8 cellular contexts compared by ENCODE assay signal in genomic region chr1:23825762-23826522, GRCh38. TPM values are rescaled to one million over a fixed set of nuclear protein-coding genes. Genes with fewer than 3 reads are reported as not detected.
DNase-seq lines count a peak whose midpoint lies in the region; TF ChIP-seq lines count a peak whose summit lies in the region.

No MANE protein-coding gene starts in this region.

- H3K27me3 ChIP-seq in iPS-18a (ENCODE audit: control insufficient read depth, insufficient read depth, low read length) (no peaks in the 10 kb centered on the region), stomach (no peaks in the 10 kb centered on the region)

- intact Hi-C loops in Calu3 (cut with micrococcal nuclease; ENCODE audit: unreplicated experiment) (no loop called here), stomach (cut with DNase I; ENCODE audit: low total_unique reads) (no loop called here)
- intact Hi-C loops in activated CD4-positive, alpha-beta memory T cell treated with anti-CD3 and anti-CD28 coated beads for 36 hours (cut with micrococcal nuclease) = loop anchor here (1.0 to 5.0 kb wide), 3 partner anchors 12 to 131 kb away; partner anchors contain the start of genes FUCA1 and PNRC2

- H3K36me3 ChIP-seq in HEK293 (ENCODE audit: control insufficient read depth in 2 of 2, insufficient read depth in 1 of 2, low read length in 2 of 2) (no peaks in the 10 kb centered on the region), iPS-18a (ENCODE audit: control insufficient read depth, low read depth, low read length) (no peaks in the 10 kb centered on the region), stomach (no peaks in the 10 kb centered on the region)

- H3K4me3 ChIP-seq in HEK293 (ENCODE audit: low read depth, low read length) (no peak overlapping the region), iPS-18a (ENCODE audit: low read length) (peak overlapping the region; percentile 88), stomach (peak overlapping the region; percentile 74 to 98 (median 92))

- peak overlapping the region; percentile 86 for H3K9ac ChIP-seq in iPS-18a (ENCODE audit: low read length)

- WGBS in stomach, 5 donors = 52 to 66% (median 55%) methylated on average over 22 to 24 of the region's 24 CpGs

- peak overlapping the region; percentile 85 for H3K4me3 Mint-ChIP-seq in Calu3 (ENCODE audit: low read depth, unreplicated experiment)
- H3K4me3 Mint-ChIP-seq in activated CD4-positive, alpha-beta memory T cell treated with anti-CD3 and anti-CD28 coated beads for 36 hours = peak overlapping the region; percentile 97

- no peaks in the 10 kb centered on the region for H3K4me1 ChIP-seq in HEK293 (ENCODE audit: control insufficient read depth, insufficient read depth, low read length)
- H3K4me1 ChIP-seq in iPS-18a (ENCODE audit: control insufficient read depth, low read depth, low read length) = no peaks in the 10 kb centered on the region
- peaks cover 5 to 24% (median 13%) of the 10 kb centered on the region in 4 donors for H3K4me1 ChIP-seq in stomach

- no peaks in the 10 kb centered on the region for H3K4me1 Mint-ChIP-seq in Calu3 (ENCODE audit: low read depth, unreplicated experiment)
- peaks cover 17% of the 10 kb centered on the region for H3K4me1 Mint-ChIP-seq in activated CD4-positive, alpha-beta memory T cell treated with anti-CD3 and anti-CD28 coated beads for 36 hours (ENCODE audit: low read depth)

- no peaks in the 10 kb centered on the region for H3K9me3 Mint-ChIP-seq in Calu3 (ENCODE audit: low read depth, unreplicated experiment)
- H3K9me3 Mint-ChIP-seq in activated CD4-positive, alpha-beta memory T cell treated with anti-CD3 and anti-CD28 coated beads for 36 hours = no peaks in the 10 kb centered on the region

- no peak for TF ChIP-seq POLR2A in stomach (IDR thresholded peaks at IDR 0.05)

- no peaks in the 10 kb centered on the region for H3K27me3 Mint-ChIP-seq in Calu3 (ENCODE audit: unreplicated experiment)
- H3K27me3 Mint-ChIP-seq in activated CD4-positive, alpha-beta memory T cell treated with anti-CD3 and anti-CD28 coated beads for 36 hours = no peaks in the 10 kb centered on the region

- H3K9me3 ChIP-seq in HEK293 (ENCODE audit: control insufficient read depth, insufficient read depth, low read depth, low read length) (no peaks in the 10 kb centered on the region), iPS-18a (ENCODE audit: control insufficient read depth, low read depth, low read length) (no peaks in the 10 kb centered on the region), stomach (no peaks in the 10 kb centered on the region)

- CTCF ChIA-PET in Calu3 (lab: Charles Lee) = interaction anchor here (0.5 to 0.7 kb wide), 2 partner anchors 18 to 58 kb away, joined by 5 read pairs; no protein-coding TSS in a partner anchor
- CTCF ChIA-PET in HEK293 (lab: Yijun Ruan, JAX) = interaction anchor here (0.6 to 5.7 kb wide), 6 partner anchors 13 to 204 kb away, joined by 3 to 80 read pairs (median 4); no protein-coding TSS in a partner anchor
- CTCF ChIA-PET in activated CD4-positive, alpha-beta memory T cell treated with anti-CD3 and anti-CD28 coated beads for 36 hours (lab: Charles Lee) = interaction anchor here (0.6 to 8.0 kb wide), 7 partner anchors 15 to 73 kb away, joined by 3 to 84 read pairs (median 4); no protein-coding TSS in a partner anchor

- no peak for TF ChIP-seq EP300 in stomach (IDR thresholded peaks at IDR 0.05)

- H3K27ac ChIP-seq in HEK293 (ENCODE audit: extremely low read depth, low read depth, low read length) (no peak overlapping the region), iPS-18a (ENCODE audit: low read length) (no peak overlapping the region), stomach (peak overlapping the region; percentile 85 to 97 (median 95))

- H3K27ac Mint-ChIP-seq in Calu3 (ENCODE audit: unreplicated experiment) = no peak overlapping the region
- H3K27ac Mint-ChIP-seq in activated CD4-positive, alpha-beta memory T cell treated with anti-CD3 and anti-CD28 coated beads for 36 hours = peak overlapping the region; percentile 95

- POLR2A ChIA-PET in HEK293 (lab: Yijun Ruan, JAX) = interaction anchor here (0.6 to 2.0 kb wide), 14 partner anchors 8 to 218 kb away, joined by 3 to 11 read pairs (median 4); partner anchors contain the start of genes GALE, PITHD1 and PNRC2
- POLR2A ChIA-PET in activated CD4-positive, alpha-beta memory T cell treated with anti-CD3 and anti-CD28 coated beads for 36 hours (lab: Charles Lee) = interaction anchor here (0.6 to 2.6 kb wide), 9 partner anchors 10 to 198 kb away, joined by 3 to 14 read pairs (median 4); partner anchors contain the start of gene GALE

- TF ChIP-seq CTCF in Calu3 (IDR thresholded peaks at IDR 0.05; ENCODE audit: unreplicated experiment) = no peak
- TF ChIP-seq CTCF in HEK293 (tag by site-specific recombination; IDR thresholded peaks at IDR 0.05) = no peak
- no peak for TF ChIP-seq CTCF in stomach (IDR thresholded peaks at IDR 0.05)

- BruUV-seq in Calu3 (replicated peaks; lab: Mats Ljungman, UMichigan) = no TSS peak

- DNase-seq in Calu3 = no peak
- DNase-seq in activated CD4-positive, alpha-beta memory T cell treated with anti-CD3 and anti-CD28 coated beads for 36 hours = no peak
- DNase-seq in stomach = no peak
- DNase-seq in SIG-M5 (lab: John Stamatoyannopoulos, UW) = no peak
- DNase-seq in NCI-H2196 (lab: John Stamatoyannopoulos, UW; ENCODE audit: unreplicated experiment) = no peak
- DNase-seq in DMS153 (lab: John Stamatoyannopoulos, UW) = no peak

- H3K36me3 Mint-ChIP-seq in Calu3 (ENCODE audit: insufficient read depth, unreplicated experiment) = peaks cover 17% of the 10 kb centered on the region
- H3K36me3 Mint-ChIP-seq in activated CD4-positive, alpha-beta memory T cell treated with anti-CD3 and anti-CD28 coated beads for 36 hours = peaks cover 3% of the 10 kb centered on the region

TF ChIP-seq in HEK293, 187 proteins besides CTCF, POLR2A, EP300 and RAD21 (continues in another document):
- TF ChIP-seq KLF7 (tag by site-specific recombination; IDR thresholded peaks at IDR 0.05; ENCODE audit: borderline replicate concordance) = no peak
- no peak for TF ChIP-seq ZNF658 (tag by site-specific recombination; IDR thresholded peaks at IDR 0.05)
- TF ChIP-seq ZNF561 (tag by site-specific recombination; IDR thresholded peaks at IDR 0.05; ENCODE audit: borderline replicate concordance) = no peak
- TF ChIP-seq PRDM1 (tag by site-specific recombination; IDR thresholded peaks at IDR 0.05) = no peak
- TF ChIP-seq ZNF600 (tag by site-specific recombination; IDR thresholded peaks at IDR 0.05) = 0 out of 2 replicates have a peak, but pooled peaks have one; percentile 27
- peak; percentile 77 for TF ChIP-seq ZNF335 (tag by site-specific recombination; conservative IDR thresholded peaks at IDR 0.05)
- no peak for TF ChIP-seq RBAK (tag by site-specific recombination; IDR thresholded peaks at IDR 0.05)
- TF ChIP-seq ZNF488 (tag by site-specific recombination; IDR thresholded peaks at IDR 0.05) = no peak
- TF ChIP-seq ZBTB17 (tag by site-specific recombination; IDR thresholded peaks at IDR 0.05) = peak; percentile 74
- TF ChIP-seq ZSCAN18 (tag by site-specific recombination; IDR thresholded peaks at IDR 0.05) = no peak
- no peak for TF ChIP-seq ZSCAN23 (tag by site-specific recombination; IDR thresholded peaks at IDR 0.05)
- no peak for TF ChIP-seq GLIS2 (tag by site-specific recombination; IDR thresholded peaks at IDR 0.05)

RNA-seq across cellular contexts. Expression of gene HMGCL, which starts 0.7 kb away (rescaled TPM):
- total RNA-seq in Calu3 (2022) (23.1 and 27.8 TPM in 2 replicates), stomach (10 to 100 TPM in 4 of 5 donors, not detected in 1; 20.1 to 52.7 (median 36.7) TPM)
- 10 to 100 TPM; 34.2 to 35.3 TPM for total RNA-seq in activated CD4-positive, alpha-beta memory T cell treated with anti-CD3 and anti-CD28 coated beads for 36 hours
- polyA plus RNA-seq in stomach = 10 to 100 TPM; 39.8 to 71.0 (median 46.1) TPM

RNA-seq across cellular contexts. Expression of gene GALE, which starts 25.4 kb away (rescaled TPM):
- 76.7 and 97.9 TPM in 2 replicates for total RNA-seq in Calu3 (2022)
- total RNA-seq in activated CD4-positive, alpha-beta memory T cell treated with anti-CD3 and anti-CD28 coated beads for 36 hours = 10 to 100 TPM; 49.4 to 54.9 TPM
- 100 to 1,000 TPM in 3 of 5 donors, 10 to 100 TPM in 2; 34.4 to 401 (median 134) TPM for total RNA-seq in stomach
- polyA plus RNA-seq in stomach = 100 to 1,000 TPM; 107 to 443 (median 165) TPM

RNA-seq across cellular contexts. Expression of gene LYPLA2, which starts 35.0 kb away (rescaled TPM):
- 52.0 and 66.5 TPM in 2 replicates for total RNA-seq in Calu3 (2022)
- 10 to 100 TPM; 70.5 to 71.1 TPM for total RNA-seq in activated CD4-positive, alpha-beta memory T cell treated with anti-CD3 and anti-CD28 coated beads for 36 hours
- total RNA-seq in stomach = 10 to 100 TPM; 29.0 to 84.6 (median 36.2) TPM
- 10 to 100 TPM; 61.1 to 85.2 (median 67.6) TPM for polyA plus RNA-seq in stomach

RNA-seq across cellular contexts. Expression of gene FUCA1, which starts 42.1 kb away (rescaled TPM):
- total RNA-seq in Calu3 (2022) = 17.2 and 22.9 TPM in 2 replicates
- total RNA-seq in activated CD4-positive, alpha-beta memory T cell treated with anti-CD3 and anti-CD28 coated beads for 36 hours = 1 to 10 TPM; 5.3 to 5.4 TPM
- total RNA-seq in stomach = 10 to 100 TPM in 3 of 5 donors, 1 to 10 TPM in 2; 4.1 to 80.0 (median 29.0) TPM
- 10 to 100 TPM; 12.4 to 27.3 (median 18.6) TPM for polyA plus RNA-seq in stomach

RNA-seq across cellular contexts. Expression of gene PITHD1, which starts 47.7 kb away (rescaled TPM):
- total RNA-seq in Calu3 (2022) (30.6 and 33.0 TPM in 2 replicates), stomach (10 to 100 TPM; 18.1 to 62.0 (median 34.5) TPM)
- 10 to 100 TPM; 67.2 to 69.0 TPM for total RNA-seq in activated CD4-positive, alpha-beta memory T cell treated with anti-CD3 and anti-CD28 coated beads for 36 hours
- polyA plus RNA-seq in stomach = 10 to 100 TPM; 35.2 to 52.1 (median 47.5) TPM

Comparison
In these comparisons a context has a peak if more than half of its experiments do, and no peak if none do; other contexts are left out.
1. H3K27ac ChIP-seq: peak in stomach (5 of 5); none in HEK293 (single experiment) and iPS-18a (single experiment).